In the genomic region with DNA sequence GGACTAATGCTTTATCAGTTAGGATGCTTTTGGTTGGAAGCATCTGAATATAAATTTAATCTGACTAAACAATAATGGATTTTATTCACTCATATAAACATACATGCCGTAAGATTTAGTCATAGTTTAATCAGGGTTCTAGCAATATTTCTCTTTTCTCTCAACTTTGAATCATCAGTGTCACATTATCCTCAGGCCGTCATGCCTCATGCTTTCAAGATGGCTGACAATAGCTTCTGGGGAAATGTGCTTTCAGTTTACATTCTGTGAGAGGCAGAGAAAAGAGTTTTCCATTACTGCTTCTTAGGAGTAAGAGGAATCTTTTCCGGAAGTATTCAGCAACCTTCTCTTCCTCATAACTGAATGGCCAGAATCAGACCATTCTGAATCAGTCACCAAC, we compare ENCODE assay signal across 1 cellular context.
TF ChIP-seq lines count a peak whose summit lies in the region.

No MANE protein-coding gene starts in this region.

TF ChIP-seq in H1, 55 proteins besides CTCF, POLR2A, EP300 and RAD21 (continued from another document):
- TF ChIP-seq ZNF274 (IDR thresholded peaks at IDR 0.05; ENCODE audit: borderline replicate concordance, extremely low read depth, low read length): no peak
- no peak for TF ChIP-seq GTF2F1 (IDR thresholded peaks at IDR 0.05; ENCODE audit: borderline replicate concordance, low read depth, low read length)
- no peak for TF ChIP-seq SIX5 (IDR thresholded peaks at IDR 0.05; ENCODE audit: low read depth, low read length)
- TF ChIP-seq POLR2AphosphoS5 (IDR thresholded peaks at IDR 0.05; ENCODE audit: low read depth, low read length): no peak
- TF ChIP-seq KDM5A (IDR thresholded peaks at IDR 0.05; ENCODE audit: low read length): no peak
